Comparison of ENCODE assay signal across 12 cellular contexts in genomic region chr1:59484090-59484489, GRCh38.
DNase-seq lines count a peak whose midpoint lies in the region; TF ChIP-seq lines count a peak whose summit lies in the region.
"Had no signal": no experiment of that assay in that cellular context is flagged by ENCODE, and none has a peak within 500 bp of the region (broad histone marks: within the 10 kb centered on the region; RNA-seq: fewer than 3 reads in every experiment).

No MANE protein-coding gene starts in this region.

- CTCF ChIA-PET in PC-9 (lab: Charles Lee), result no interaction called here

- peak overlapping the region; percentile 19; the same call in 1 of the 2 replicates for H3K4me2 ChIP-seq in PC-9

- H4K20me1 ChIP-seq in PC-9 (ENCODE audit: insufficient read depth), result no peaks in the 10 kb centered on the region

- H3K27ac ChIP-seq in PC-9 (peak overlapping the region; percentile 19), epithelial cell of prostate (peak overlapping the region; percentile 26), WERI-Rb-1 (no peak overlapping the region)
- H3K27ac ChIP-seq: upper lobe of left lung had no signal

- POLR2A ChIA-PET in PC-9 (lab: Charles Lee; ENCODE audit: unreplicated experiment), result no interaction called here

- in situ Hi-C loops in Caki2 (cut with HindIII; ENCODE audit: low pct_unique_long_range_greater_than_20kb, low sequenced_read_pairs), result no loop called here

- peaks cover 22% of the 10 kb centered on the region for H3K4me1 ChIP-seq in PC-9 (replicated peaks; ENCODE audit: insufficient read depth)

- intact Hi-C loops in PC-9 (cut with micrococcal nuclease; ENCODE audit: unreplicated experiment), result loop anchor here (10.0 kb wide), 1 partner anchor 699 kb away; the partner anchor contains the start of gene JUN

- DNase-seq in Caki2 (ENCODE audit: low read depth), result peak; percentile 48
- peak in 1 of 2 experiments; percentile 52 for DNase-seq in PC-9
- no peak for DNase-seq in epithelial cell of prostate (ENCODE audit: low read depth, low spot score)
- DNase-seq in pulmonary artery endothelial cell (ENCODE audit: low read depth, low spot score), result peak; percentile 37
- DNase-seq in occipital lobe (lab: John Stamatoyannopoulos, UW), result no peak
- DNase-seq in WERI-Rb-1, result no peak
- DNase-seq in UCSD-AML1 (lab: John Stamatoyannopoulos, UW; ENCODE audit: unreplicated experiment), result no peak
- no peak for DNase-seq in NOMO-1 treated with DMSO at 0.1 percent for 48 hours (lab: John Stamatoyannopoulos, UW; ENCODE audit: unreplicated experiment)
- DNase-seq: activated gamma-delta T cell treated with Interleukin-2 at 50 U/mL for 16 hours; NCI-H2171 treated with DMSO at 0.1 percent for 48 hours; stimulated activated CD4-positive, alpha-beta T cell treated with anti-CD3 and anti-CD28 coated beads, Interleukin-2, amount 100 ng/mL, for 48 hours; upper lobe of left lung had no signal

- H3K36me3 ChIP-seq in PC-9 (ENCODE audit: low read depth) (no peaks in the 10 kb centered on the region), WERI-Rb-1 (no peaks in the 10 kb centered on the region)
- H3K36me3 ChIP-seq: upper lobe of left lung had no signal

- no peaks in the 10 kb centered on the region for H3K79me2 ChIP-seq in PC-9 (ENCODE audit: low read depth)

- 0 out of 2 replicates have a peak, but pooled peaks cover 6% of the 10 kb centered on the region for H3F3A ChIP-seq in PC-9 (ENCODE audit: insufficient read depth, low read depth)

- H3K27me3 ChIP-seq in PC-9 (ENCODE audit: insufficient read depth, low read depth) (no peaks in the 10 kb centered on the region), WERI-Rb-1 (ENCODE audit: insufficient read depth, low read depth, severe bottlenecking) (no peaks in the 10 kb centered on the region)
- H3K27me3 ChIP-seq: upper lobe of left lung had no signal

- no peak overlapping the region for H2AFZ ChIP-seq in PC-9

- no peak overlapping the region for H3K4me3 ChIP-seq in PC-9
- H3K4me3 ChIP-seq in WERI-Rb-1 (ENCODE audit: low read depth, low read length), result no peak overlapping the region
- H3K4me3 ChIP-seq: upper lobe of left lung had no signal

- H3K9me3 ChIP-seq in PC-9 (ENCODE audit: insufficient read depth, low read depth), result no peaks in the 10 kb centered on the region
- H3K9me3 ChIP-seq in WERI-Rb-1 (ENCODE audit: severe bottlenecking), result no peaks in the 10 kb centered on the region
- H3K9me3 ChIP-seq: upper lobe of left lung had no signal

- TF ChIP-seq CTCF in PC-9 (conservative IDR thresholded peaks at IDR 0.05) (no peak), WERI-Rb-1 (IDR thresholded peaks at IDR 0.05; ENCODE audit: low read depth, low read length) (no peak)

- no TSS peak for BruUV-seq in PC-9 (replicated peaks; lab: Mats Ljungman, UMichigan)

- H3K9me2 ChIP-seq in PC-9 (ENCODE audit: insufficient read depth), result no peaks in the 10 kb centered on the region

Comparison
In these comparisons a context has a peak if more than half of its experiments do, and no peak if none do; other contexts are left out.
1. DNase-seq: peak in Caki2 (single experiment) and pulmonary artery endothelial cell (single experiment); none in epithelial cell of prostate (single experiment), occipital lobe (single experiment), WERI-Rb-1 (single experiment), UCSD-AML1 (single experiment) and NOMO-1 treated with DMSO at 0.1 percent for 48 hours (single experiment).